Comparison of ENCODE assay signal across 1 cellular context in genomic region chr1:22874785-22875184, GRCh38.
TF ChIP-seq lines count a peak whose summit lies in the region.

No MANE protein-coding gene starts in this region.

TF ChIP-seq in K562, 482 proteins besides CTCF, POLR2A, EP300 and RAD21 (continued from another document):
- TF ChIP-seq, protein P1, sequence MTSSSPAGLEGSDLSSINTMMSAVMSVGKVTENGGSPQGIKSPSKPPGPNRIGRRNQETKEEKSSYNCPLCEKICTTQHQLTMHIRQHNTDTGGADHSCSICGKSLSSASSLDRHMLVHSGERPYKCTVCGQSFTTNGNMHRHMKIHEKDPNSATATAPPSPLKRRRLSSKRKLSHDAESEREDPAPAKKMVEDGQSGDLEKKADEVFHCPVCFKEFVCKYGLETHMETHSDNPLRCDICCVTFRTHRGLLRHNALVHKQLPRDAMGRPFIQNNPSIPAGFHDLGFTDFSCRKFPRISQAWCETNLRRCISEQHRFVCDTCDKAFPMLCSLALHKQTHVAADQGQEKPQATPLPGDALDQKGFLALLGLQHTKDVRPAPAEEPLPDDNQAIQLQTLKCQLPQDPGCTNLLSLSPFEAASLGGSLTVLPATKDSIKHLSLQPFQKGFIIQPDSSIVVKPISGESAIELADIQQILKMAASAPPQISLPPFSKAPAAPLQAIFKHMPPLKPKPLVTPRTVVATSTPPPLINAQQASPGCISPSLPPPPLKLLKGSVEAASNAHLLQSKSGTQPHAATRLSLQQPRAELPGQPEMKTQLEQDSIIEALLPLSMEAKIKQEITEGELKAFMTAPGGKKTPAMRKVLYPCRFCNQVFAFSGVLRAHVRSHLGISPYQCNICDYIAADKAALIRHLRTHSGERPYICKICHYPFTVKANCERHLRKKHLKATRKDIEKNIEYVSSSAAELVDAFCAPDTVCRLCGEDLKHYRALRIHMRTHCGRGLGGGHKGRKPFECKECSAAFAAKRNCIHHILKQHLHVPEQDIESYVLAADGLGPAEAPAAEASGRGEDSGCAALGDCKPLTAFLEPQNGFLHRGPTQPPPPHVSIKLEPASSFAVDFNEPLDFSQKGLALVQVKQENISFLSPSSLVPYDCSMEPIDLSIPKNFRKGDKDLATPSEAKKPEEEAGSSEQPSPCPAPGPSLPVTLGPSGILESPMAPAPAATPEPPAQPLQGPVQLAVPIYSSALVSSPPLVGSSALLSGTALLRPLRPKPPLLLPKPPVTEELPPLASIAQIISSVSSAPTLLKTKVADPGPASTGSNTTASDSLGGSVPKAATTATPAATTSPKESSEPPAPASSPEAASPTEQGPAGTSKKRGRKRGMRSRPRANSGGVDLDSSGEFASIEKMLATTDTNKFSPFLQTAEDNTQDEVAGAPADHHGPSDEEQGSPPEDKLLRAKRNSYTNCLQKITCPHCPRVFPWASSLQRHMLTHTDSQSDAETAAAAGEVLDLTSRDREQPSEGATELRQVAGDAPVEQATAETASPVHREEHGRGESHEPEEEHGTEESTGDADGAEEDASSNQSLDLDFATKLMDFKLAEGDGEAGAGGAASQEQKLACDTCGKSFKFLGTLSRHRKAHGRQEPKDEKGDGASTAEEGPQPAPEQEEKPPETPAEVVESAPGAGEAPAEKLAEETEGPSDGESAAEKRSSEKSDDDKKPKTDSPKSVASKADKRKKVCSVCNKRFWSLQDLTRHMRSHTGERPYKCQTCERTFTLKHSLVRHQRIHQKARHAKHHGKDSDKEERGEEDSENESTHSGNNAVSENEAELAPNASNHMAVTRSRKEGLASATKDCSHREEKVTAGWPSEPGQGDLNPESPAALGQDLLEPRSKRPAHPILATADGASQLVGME (CRISPR knock-in tag; IDR thresholded peaks at IDR 0.05) = no peak
- TF ChIP-seq RBM25 (IDR thresholded peaks at IDR 0.05; ENCODE audit: low read depth, low read length, severe bottlenecking) = peak; percentile 58
